In genomic region chr1:95671098-95671497, GRCh38 we compare ENCODE assay signal across 33 cellular contexts.
A peak's percentile ranks its signal among the peaks of the same experiment; 100 is the strongest.
DNase-seq lines count a peak whose midpoint lies in the region; ATAC-seq and TF ChIP-seq lines count a peak whose summit lies in the region.
"Had no signal": no experiment of that assay in that cellular context is flagged by ENCODE, and none has a peak within 500 bp of the region (broad histone marks: within the 10 kb centered on the region; RNA-seq: fewer than 3 reads in every experiment).

No MANE protein-coding gene starts in this region.

- H3K9me2 ChIP-seq in SK-N-SH: no peaks in the 10 kb centered on the region
- peaks cover 3% of the 10 kb centered on the region; the same call in 1 of the 2 replicates for H3K9me2 ChIP-seq in GM23338 (ENCODE audit: insufficient read depth)

- no peaks in the 10 kb centered on the region for H3K27me3 Mint-ChIP-seq in GM23338 (ENCODE audit: insufficient read depth, low read depth, poor library complexity)
- H3K27me3 Mint-ChIP-seq: B cell; CD4-positive, alpha-beta memory T cell; CD4-positive, alpha-beta T cell; CD4-positive, CD25-positive, alpha-beta regulatory T cell; CD8-positive, alpha-beta memory T cell had no signal

- H3K36me3 ChIP-seq in SK-N-SH (replicated peaks in 1 of 2; ENCODE audit: control insufficient read depth in 1 of 2, insufficient read depth in 2 of 2, low read length in 1 of 2): no peaks in the 10 kb centered on the region
- no peaks in the 10 kb centered on the region for H3K36me3 ChIP-seq in GM23338 (ENCODE audit: insufficient read depth)
- H3K36me3 ChIP-seq in MG63: no peaks in the 10 kb centered on the region
- H3K36me3 ChIP-seq: BE2C; BLaER1; BLaER1 treated with 17β-estradiol and CSF1 and Interleukin-3, amounts not matched to agents 10 nM and 100 nM had no signal

- TF ChIP-seq EP300 in SK-N-SH (IDR thresholded peaks at IDR 0.05; ENCODE audit: borderline replicate concordance in 1 of 2, low read depth in 1 of 2, low read length in 1 of 2): peak in 1 of 2 experiments; percentile 69; a peak in 1 of 4 replicates

- H3K9me3 Mint-ChIP-seq in GM23338: peaks cover 2% of the 10 kb centered on the region; the same call in 1 of the 3 replicates

- 0 out of 2 replicates have a peak, but pooled peaks have one; percentile 5 for TF ChIP-seq RAD21 in SK-N-SH (IDR thresholded peaks at IDR 0.05; ENCODE audit: low read length)

- no peak overlapping the region for H3K4me3 ChIP-seq in SK-N-SH (ENCODE audit: low read depth in 2 of 2, low read length in 1 of 2)
- H3K4me3 ChIP-seq in GM23338: no peak overlapping the region
- H3K4me3 ChIP-seq in MG63: no peak overlapping the region
- H3K4me3 ChIP-seq: A549; BLaER1; BLaER1 treated with 17β-estradiol and CSF1 and Interleukin-3, amounts not matched to agents 10 nM and 100 nM had no signal

- H3K79me2 ChIP-seq in SK-N-SH (ENCODE audit: insufficient read depth): no peaks in the 10 kb centered on the region
- H3K79me2 ChIP-seq in GM23338 (replicated peaks; ENCODE audit: insufficient read depth): no peaks in the 10 kb centered on the region

- H2AFZ ChIP-seq in SK-N-SH (ENCODE audit: low read depth) (no peak overlapping the region), GM23338 (0 out of 2 replicates have a peak overlapping the region, but pooled peaks have one; percentile 56)

- H3K27ac ChIP-seq in SK-N-SH (ENCODE audit: low read depth in 2 of 2, low read length in 1 of 2) (peak overlapping the region; percentile 15 to 93; a peak in 3 of 4 replicates), GM23338 (ENCODE audit: low read depth) (no peak overlapping the region)
- H3K27ac ChIP-seq: 22Rv1; A549; BLaER1; BLaER1 treated with 17β-estradiol and CSF1 and Interleukin-3, amounts not matched to agents 10 nM and 100 nM; C4-2B had no signal

- H3F3A ChIP-seq in SK-N-SH (replicated peaks; ENCODE audit: insufficient read depth) (no peaks in the 10 kb centered on the region), GM23338 (replicated peaks; ENCODE audit: low read depth) (no peaks in the 10 kb centered on the region)

- TF ChIP-seq CTCF in SK-N-SH (IDR thresholded peaks at IDR 0.05) (no peak), GM23338 (conservative IDR thresholded peaks at IDR 0.05; ENCODE audit: low read depth in 2 of 2) (no peak)

- POLR2A ChIA-PET in SK-N-SH (lab: Yijun Ruan, JAX): interaction anchor here (0.5 kb wide), 1 partner anchor 15 kb away, joined by 3 read pairs; no protein-coding TSS in a partner anchor

- H3K4me1 Mint-ChIP-seq in GM23338: peaks cover 6% of the 10 kb centered on the region; the same call in 2 of the 3 replicates
- H3K4me1 Mint-ChIP-seq: B cell; CD14-positive monocyte; CD4-positive, alpha-beta memory T cell; CD4-positive, CD25-positive, alpha-beta regulatory T cell; CD8-positive, alpha-beta memory T cell had no signal

- no peak overlapping the region for H3K9ac ChIP-seq in SK-N-SH
- H3K9ac ChIP-seq: BLaER1; BLaER1 treated with 17β-estradiol and CSF1 and Interleukin-3, amounts not matched to agents 10 nM and 100 nM had no signal

- no peak overlapping the region for H3K4me3 Mint-ChIP-seq in GM23338
- H3K4me3 Mint-ChIP-seq: B cell; CD14-positive monocyte; CD4-positive, alpha-beta memory T cell; CD4-positive, alpha-beta T cell; CD4-positive, CD25-positive, alpha-beta regulatory T cell; CD8-positive, alpha-beta memory T cell; CD8-positive, alpha-beta T cell had no signal

- ATAC-seq in SK-N-SH treated with all-trans-retinoic acid at 6 μM for 48 hours: no peak
- ATAC-seq in GM23338: no peak
- ATAC-seq: A549; CD8-positive, alpha-beta T cell had no signal

- no peaks in the 10 kb centered on the region for H3K27me3 ChIP-seq in SK-N-SH (ENCODE audit: insufficient read depth)
- no peaks in the 10 kb centered on the region for H3K27me3 ChIP-seq in GM23338 (ENCODE audit: insufficient read depth)
- no peaks in the 10 kb centered on the region for H3K27me3 ChIP-seq in MG63
- H3K27me3 ChIP-seq: BE2C; BLaER1; BLaER1 treated with 17β-estradiol and CSF1 and Interleukin-3, amounts not matched to agents 10 nM and 100 nM had no signal

- CTCF ChIA-PET in SK-N-SH (lab: Yijun Ruan, JAX): no interaction called here

- H4K20me1 ChIP-seq in SK-N-SH (ENCODE audit: insufficient read depth): no peaks in the 10 kb centered on the region
- H4K20me1 ChIP-seq in GM23338 (replicated peaks; ENCODE audit: insufficient read depth): no peaks in the 10 kb centered on the region
- H4K20me1 ChIP-seq: BLaER1; BLaER1 treated with 17β-estradiol and CSF1 and Interleukin-3, amounts not matched to agents 10 nM and 100 nM had no signal

- no peak overlapping the region for H3K27ac Mint-ChIP-seq in GM23338
- H3K27ac Mint-ChIP-seq: B cell; CD14-positive monocyte; CD4-positive, alpha-beta memory T cell; CD4-positive, alpha-beta T cell; CD4-positive, CD25-positive, alpha-beta regulatory T cell; CD8-positive, alpha-beta memory T cell; CD8-positive, alpha-beta T cell had no signal

- no peaks in the 10 kb centered on the region; the same call in 2 of the 3 replicates for H3K36me3 Mint-ChIP-seq in GM23338 (ENCODE audit: low read depth)
- H3K36me3 Mint-ChIP-seq: CD14-positive monocyte; CD4-positive, alpha-beta memory T cell; CD4-positive, CD25-positive, alpha-beta regulatory T cell; CD8-positive, alpha-beta memory T cell; CD8-positive, alpha-beta T cell had no signal

- DNase-seq in SK-N-SH (peak; percentile 31), GM23338 (ENCODE audit: low spot score) (no peak), SK-N-DZ (ENCODE audit: low spot score) (peak; percentile 2), MG63 (no peak)
- no peak for DNase-seq in stimulated activated CD4-positive, alpha-beta T cell treated with anti-CD3 and anti-CD28 coated beads, Interleukin-4, amount 100 ng/mL, for 1 hour
- DNase-seq: 8988T; ACHN; AML-193; BE2C; C1 segment of cervical spinal cord; Caco-2; Calu3; CD4-positive, alpha-beta memory T cell; CD4-positive, alpha-beta T cell; CD4-positive, CD25-positive, alpha-beta regulatory T cell; CD8-positive, alpha-beta memory T cell; CD8-positive, alpha-beta T cell; COR-L47; DMS 273 treated with DMSO at 0.1 percent for 48 hours; DMS153; DMS53; DMS79; DMS79 treated with DMSO at 0.1 percent for 48 hours; DND-41; EL had no signal

- 18% methylated on average over 1 of the region's 1 CpG for WGBS in SK-N-SH (ENCODE audit: low lambda C conversion rate)

- H3K4me2 ChIP-seq in SK-N-SH: no peak overlapping the region
- no peak overlapping the region for H3K4me2 ChIP-seq in GM23338
- H3K4me2 ChIP-seq: A549; BLaER1; BLaER1 treated with 17β-estradiol and CSF1 and Interleukin-3, amounts not matched to agents 10 nM and 100 nM had no signal

- no peaks in the 10 kb centered on the region for H3K9me3 ChIP-seq in SK-N-SH
- H3K9me3 ChIP-seq in MG63: no peaks in the 10 kb centered on the region
- H3K9me3 ChIP-seq: A549, BE2C, BLaER1, Caco-2 had no signal

- H3K4me1 ChIP-seq in SK-N-SH (ENCODE audit: control insufficient read depth in 1 of 2, insufficient read depth in 2 of 2, low read depth in 1 of 2, low read length in 1 of 2): peaks cover 0 to 2% of the 10 kb centered on the region in 2 experiments; a peak in 2 of 4 replicates
- no peaks in the 10 kb centered on the region for H3K4me1 ChIP-seq in GM23338 (ENCODE audit: insufficient read depth)
- H3K4me1 ChIP-seq: A549; BLaER1; BLaER1 treated with 17β-estradiol and CSF1 and Interleukin-3, amounts not matched to agents 10 nM and 100 nM; Caco-2 had no signal

TF ChIP-seq in SK-N-SH, 30 proteins besides CTCF, POLR2A, EP300 and RAD21 (continues in another document):
- TF ChIP-seq NRF1 (IDR thresholded peaks at IDR 0.05; ENCODE audit: low read depth, low read length) (no peak), RFX5 (IDR thresholded peaks at IDR 0.05; ENCODE audit: low read length) (no peak), GATA2 (CRISPR knock-in tag; IDR thresholded peaks at IDR 0.05) (peak; percentile 83), JUND (IDR thresholded peaks at IDR 0.05) (no peak)
- TF ChIP-seq, protein P1, sequence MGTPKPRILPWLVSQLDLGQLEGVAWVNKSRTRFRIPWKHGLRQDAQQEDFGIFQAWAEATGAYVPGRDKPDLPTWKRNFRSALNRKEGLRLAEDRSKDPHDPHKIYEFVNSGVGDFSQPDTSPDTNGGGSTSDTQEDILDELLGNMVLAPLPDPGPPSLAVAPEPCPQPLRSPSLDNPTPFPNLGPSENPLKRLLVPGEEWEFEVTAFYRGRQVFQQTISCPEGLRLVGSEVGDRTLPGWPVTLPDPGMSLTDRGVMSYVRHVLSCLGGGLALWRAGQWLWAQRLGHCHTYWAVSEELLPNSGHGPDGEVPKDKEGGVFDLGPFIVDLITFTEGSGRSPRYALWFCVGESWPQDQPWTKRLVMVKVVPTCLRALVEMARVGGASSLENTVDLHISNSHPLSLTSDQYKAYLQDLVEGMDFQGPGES (IDR thresholded peaks at IDR 0.05; ENCODE audit: low read depth, low read length): no peak

TF ChIP-seq in SK-N-SH treated with all-trans-retinoic acid at 6 μM for 48 hours, 23 proteins besides CTCF, POLR2A, EP300 and RAD21 (continues in another document):
- no peak for TF ChIP-seq ZNF70 (CRISPR knock-in tag; IDR thresholded peaks at IDR 0.05)
- TF ChIP-seq ZFP3 (CRISPR knock-in tag; IDR thresholded peaks at IDR 0.05): no peak
- no peak for TF ChIP-seq PPARA (CRISPR knock-in tag; IDR thresholded peaks at IDR 0.05; ENCODE audit: borderline replicate concordance)
- no peak for TF ChIP-seq ZNF8 (CRISPR knock-in tag; IDR thresholded peaks at IDR 0.05)
- TF ChIP-seq ISL1 (CRISPR knock-in tag; IDR thresholded peaks at IDR 0.05): no peak
- no peak for TF ChIP-seq SNAI2 (CRISPR knock-in tag; IDR thresholded peaks at IDR 0.05)
- TF ChIP-seq ARNTL (CRISPR knock-in tag; IDR thresholded peaks at IDR 0.05; ENCODE audit: borderline replicate concordance, low read depth): no peak
- TF ChIP-seq GLIS3 (CRISPR knock-in tag; IDR thresholded peaks at IDR 0.05): no peak
- no peak for TF ChIP-seq RARB (CRISPR knock-in tag; IDR thresholded peaks at IDR 0.05)
- TF ChIP-seq ESRRG (CRISPR knock-in tag; IDR thresholded peaks at IDR 0.05): no peak
- TF ChIP-seq ZNF565 (CRISPR knock-in tag; conservative IDR thresholded peaks at IDR 0.05; ENCODE audit: low read depth): no peak

TF ChIP-seq in GM23338, 12 proteins besides CTCF, POLR2A, EP300 and RAD21 (continues in another document):
- no peak for TF ChIP-seq STAT1 (IDR thresholded peaks at IDR 0.05; ENCODE audit: unreplicated experiment)

Comparison
In these comparisons a context has a peak if more than half of its experiments do, and no peak if none do; other contexts are left out.
1. DNase-seq: peak in SK-N-SH (single experiment) and SK-N-DZ (single experiment); none in GM23338 (single experiment), stimulated activated CD4-positive, alpha-beta T cell treated with anti-CD3 and anti-CD28 coated beads, Interleukin-4, amount 100 ng/mL, for 1 hour (single experiment) and MG63 (single experiment).